ENCODE assay signal across 1 cellular context in genomic region chr3:66493464-66494099, GRCh38.
TF ChIP-seq lines count a peak whose summit lies in the region.

No MANE protein-coding gene starts in this region.

TF ChIP-seq in WTC11, 78 proteins besides CTCF, POLR2A, EP300 and RAD21 (continued from another document):
- TF ChIP-seq E2F4 (CRISPR knock-in tag; IDR thresholded peaks at IDR 0.05; ENCODE audit: borderline replicate concordance, low read depth) (no peak), NR2C2 (CRISPR knock-in tag; IDR thresholded peaks at IDR 0.05) (no peak), ATF3 (CRISPR knock-in tag; conservative IDR thresholded peaks at IDR 0.05) (no peak), ZNF423 (CRISPR knock-in tag; IDR thresholded peaks at IDR 0.05) (no peak), ZSCAN18 (CRISPR knock-in tag; IDR thresholded peaks at IDR 0.05) (no peak), PRDM15 (CRISPR knock-in tag; IDR thresholded peaks at IDR 0.05) (no peak), RORB (CRISPR knock-in tag; IDR thresholded peaks at IDR 0.05) (no peak), JAZF1 (CRISPR knock-in tag; IDR thresholded peaks at IDR 0.05) (no peak), ZBTB21 (CRISPR knock-in tag; IDR thresholded peaks at IDR 0.05; ENCODE audit: borderline replicate concordance) (no peak), ZNF425 (CRISPR knock-in tag; conservative IDR thresholded peaks at IDR 0.05) (no peak), IRF1 (CRISPR knock-in tag; IDR thresholded peaks at IDR 0.05) (no peak), ZNF138 (CRISPR knock-in tag; conservative IDR thresholded peaks at IDR 0.05) (no peak), MYBL2 (CRISPR knock-in tag; IDR thresholded peaks at IDR 0.05) (no peak), CREB1 (CRISPR knock-in tag; IDR thresholded peaks at IDR 0.05) (no peak), ELF4 (CRISPR knock-in tag; IDR thresholded peaks at IDR 0.05; ENCODE audit: low read depth) (no peak), HMGXB4 (CRISPR knock-in tag; IDR thresholded peaks at IDR 0.05) (no peak), E2F1 (CRISPR knock-in tag; IDR thresholded peaks at IDR 0.05) (no peak), CDX4 (CRISPR knock-in tag; IDR thresholded peaks at IDR 0.05; ENCODE audit: borderline replicate concordance) (no peak)
TF ChIP-seq in WTC11: peak in this region for 0.
